ENCODE assay signal across 1 cellular context in the genomic region with DNA sequence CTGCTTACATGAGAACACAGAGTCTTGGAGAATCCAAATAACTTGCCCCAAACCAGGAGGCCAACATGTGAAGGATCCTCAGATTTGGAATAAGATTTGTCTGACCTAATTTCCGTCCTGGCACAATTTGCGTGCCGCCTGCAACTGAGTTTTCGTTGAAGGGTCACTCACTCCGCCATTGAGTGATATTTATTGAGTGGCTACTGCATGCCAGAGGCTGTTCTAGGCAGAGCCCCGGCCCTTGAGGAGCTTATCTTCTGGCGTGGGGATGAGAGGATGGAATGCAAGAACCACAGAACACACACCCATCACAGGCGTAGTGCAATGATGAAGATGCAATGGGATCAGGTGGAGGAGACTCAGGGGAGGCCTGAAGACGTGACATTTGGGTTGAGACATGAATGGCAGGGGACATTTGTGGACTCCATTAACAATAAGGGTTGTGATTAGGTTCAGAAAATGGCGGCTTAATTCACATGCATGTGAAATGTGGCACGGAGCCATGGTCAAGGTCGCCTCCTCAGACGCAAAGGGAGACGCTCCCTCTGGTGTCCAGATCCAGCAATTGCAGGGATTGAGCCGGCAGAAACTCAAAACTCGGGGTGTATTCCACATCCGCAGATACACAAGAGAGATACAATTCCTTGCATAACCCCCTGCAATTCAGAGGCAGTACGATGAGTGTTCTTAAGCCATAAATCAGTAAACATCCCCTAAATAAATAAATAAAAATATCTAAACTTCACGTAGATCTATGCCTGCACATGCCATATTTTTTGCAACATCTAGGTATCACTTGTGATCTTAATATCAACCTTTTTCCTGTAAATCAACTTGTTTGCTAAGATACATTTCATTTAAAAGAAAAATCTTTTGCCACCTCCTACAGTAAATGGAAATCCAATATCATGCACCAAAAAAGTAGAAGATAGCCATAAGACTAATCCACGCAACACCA.
TF ChIP-seq lines count a peak whose summit lies in the region.

No MANE protein-coding gene starts in this region.

TF ChIP-seq in GM12878, 131 proteins besides CTCF, POLR2A, EP300 and RAD21 (continued from another document and continues in another):
- TF ChIP-seq, protein P1, sequence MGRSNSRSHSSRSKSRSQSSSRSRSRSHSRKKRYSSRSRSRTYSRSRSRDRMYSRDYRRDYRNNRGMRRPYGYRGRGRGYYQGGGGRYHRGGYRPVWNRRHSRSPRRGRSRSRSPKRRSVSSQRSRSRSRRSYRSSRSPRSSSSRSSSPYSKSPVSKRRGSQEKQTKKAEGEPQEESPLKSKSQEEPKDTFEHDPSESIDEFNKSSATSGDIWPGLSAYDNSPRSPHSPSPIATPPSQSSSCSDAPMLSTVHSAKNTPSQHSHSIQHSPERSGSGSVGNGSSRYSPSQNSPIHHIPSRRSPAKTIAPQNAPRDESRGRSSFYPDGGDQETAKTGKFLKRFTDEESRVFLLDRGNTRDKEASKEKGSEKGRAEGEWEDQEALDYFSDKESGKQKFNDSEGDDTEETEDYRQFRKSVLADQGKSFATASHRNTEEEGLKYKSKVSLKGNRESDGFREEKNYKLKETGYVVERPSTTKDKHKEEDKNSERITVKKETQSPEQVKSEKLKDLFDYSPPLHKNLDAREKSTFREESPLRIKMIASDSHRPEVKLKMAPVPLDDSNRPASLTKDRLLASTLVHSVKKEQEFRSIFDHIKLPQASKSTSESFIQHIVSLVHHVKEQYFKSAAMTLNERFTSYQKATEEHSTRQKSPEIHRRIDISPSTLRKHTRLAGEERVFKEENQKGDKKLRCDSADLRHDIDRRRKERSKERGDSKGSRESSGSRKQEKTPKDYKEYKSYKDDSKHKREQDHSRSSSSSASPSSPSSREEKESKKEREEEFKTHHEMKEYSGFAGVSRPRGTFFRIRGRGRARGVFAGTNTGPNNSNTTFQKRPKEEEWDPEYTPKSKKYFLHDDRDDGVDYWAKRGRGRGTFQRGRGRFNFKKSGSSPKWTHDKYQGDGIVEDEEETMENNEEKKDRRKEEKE (IDR thresholded peaks at IDR 0.05), result no peak
- no peak for TF ChIP-seq SPI1 (IDR thresholded peaks at IDR 0.05; ENCODE audit: borderline replicate concordance, insufficient read depth, low read depth, low read length)
- 0 out of 2 replicates have a peak, but pooled peaks have one; percentile 42 for TF ChIP-seq CHD2 (IDR thresholded peaks at IDR 0.05; ENCODE audit: borderline replicate concordance, low read depth, low read length)
- no peak for TF ChIP-seq BACH1 (IDR thresholded peaks at IDR 0.05; ENCODE audit: borderline replicate concordance)
- no peak for TF ChIP-seq ZNF622 (IDR thresholded peaks at IDR 0.05)
- no peak for TF ChIP-seq MYB (IDR thresholded peaks at IDR 0.05; ENCODE audit: borderline replicate concordance, low read depth, low read length)
- TF ChIP-seq TCF3 (IDR thresholded peaks at IDR 0.05; ENCODE audit: borderline replicate concordance, insufficient read depth, low read depth, low read length), result no peak
- no peak for TF ChIP-seq TCF7 (IDR thresholded peaks at IDR 0.05; ENCODE audit: borderline replicate concordance)
- TF ChIP-seq NR2C1 (IDR thresholded peaks at IDR 0.05), result no peak
- no peak for TF ChIP-seq PAX5 (IDR thresholded peaks at IDR 0.05; ENCODE audit: borderline replicate concordance, low read depth, low read length)
- no peak for TF ChIP-seq HCFC1 (IDR thresholded peaks at IDR 0.05; ENCODE audit: low read length)
- no peak for TF ChIP-seq JUND (IDR thresholded peaks at IDR 0.05; ENCODE audit: low read depth, low read length)
- TF ChIP-seq NFIC (IDR thresholded peaks at IDR 0.05; ENCODE audit: low read depth, low read length), result no peak
- no peak for TF ChIP-seq SREBF1 (IDR thresholded peaks at IDR 0.05; ENCODE audit: low read length)
- TF ChIP-seq SMARCA5 (IDR thresholded peaks at IDR 0.05), result peak; percentile 50; the same call in 1 of the 2 replicates
- no peak for TF ChIP-seq PML (IDR thresholded peaks at IDR 0.05; ENCODE audit: low read length)
- TF ChIP-seq, protein P2, sequence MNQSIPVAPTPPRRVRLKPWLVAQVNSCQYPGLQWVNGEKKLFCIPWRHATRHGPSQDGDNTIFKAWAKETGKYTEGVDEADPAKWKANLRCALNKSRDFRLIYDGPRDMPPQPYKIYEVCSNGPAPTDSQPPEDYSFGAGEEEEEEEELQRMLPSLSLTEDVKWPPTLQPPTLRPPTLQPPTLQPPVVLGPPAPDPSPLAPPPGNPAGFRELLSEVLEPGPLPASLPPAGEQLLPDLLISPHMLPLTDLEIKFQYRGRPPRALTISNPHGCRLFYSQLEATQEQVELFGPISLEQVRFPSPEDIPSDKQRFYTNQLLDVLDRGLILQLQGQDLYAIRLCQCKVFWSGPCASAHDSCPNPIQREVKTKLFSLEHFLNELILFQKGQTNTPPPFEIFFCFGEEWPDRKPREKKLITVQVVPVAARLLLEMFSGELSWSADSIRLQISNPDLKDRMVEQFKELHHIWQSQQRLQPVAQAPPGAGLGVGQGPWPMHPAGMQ (IDR thresholded peaks at IDR 0.05; ENCODE audit: borderline replicate concordance), result no peak
- no peak for TF ChIP-seq ZSCAN29 (IDR thresholded peaks at IDR 0.05)
- no peak for TF ChIP-seq FOS (IDR thresholded peaks at IDR 0.05; ENCODE audit: borderline replicate concordance, extremely low read depth, insufficient read length)
- TF ChIP-seq SMAD5 (IDR thresholded peaks at IDR 0.05; ENCODE audit: low read depth), result no peak
- no peak for TF ChIP-seq KLF5 (IDR thresholded peaks at IDR 0.05; ENCODE audit: partially characterized antibody)
- TF ChIP-seq, protein P3, sequence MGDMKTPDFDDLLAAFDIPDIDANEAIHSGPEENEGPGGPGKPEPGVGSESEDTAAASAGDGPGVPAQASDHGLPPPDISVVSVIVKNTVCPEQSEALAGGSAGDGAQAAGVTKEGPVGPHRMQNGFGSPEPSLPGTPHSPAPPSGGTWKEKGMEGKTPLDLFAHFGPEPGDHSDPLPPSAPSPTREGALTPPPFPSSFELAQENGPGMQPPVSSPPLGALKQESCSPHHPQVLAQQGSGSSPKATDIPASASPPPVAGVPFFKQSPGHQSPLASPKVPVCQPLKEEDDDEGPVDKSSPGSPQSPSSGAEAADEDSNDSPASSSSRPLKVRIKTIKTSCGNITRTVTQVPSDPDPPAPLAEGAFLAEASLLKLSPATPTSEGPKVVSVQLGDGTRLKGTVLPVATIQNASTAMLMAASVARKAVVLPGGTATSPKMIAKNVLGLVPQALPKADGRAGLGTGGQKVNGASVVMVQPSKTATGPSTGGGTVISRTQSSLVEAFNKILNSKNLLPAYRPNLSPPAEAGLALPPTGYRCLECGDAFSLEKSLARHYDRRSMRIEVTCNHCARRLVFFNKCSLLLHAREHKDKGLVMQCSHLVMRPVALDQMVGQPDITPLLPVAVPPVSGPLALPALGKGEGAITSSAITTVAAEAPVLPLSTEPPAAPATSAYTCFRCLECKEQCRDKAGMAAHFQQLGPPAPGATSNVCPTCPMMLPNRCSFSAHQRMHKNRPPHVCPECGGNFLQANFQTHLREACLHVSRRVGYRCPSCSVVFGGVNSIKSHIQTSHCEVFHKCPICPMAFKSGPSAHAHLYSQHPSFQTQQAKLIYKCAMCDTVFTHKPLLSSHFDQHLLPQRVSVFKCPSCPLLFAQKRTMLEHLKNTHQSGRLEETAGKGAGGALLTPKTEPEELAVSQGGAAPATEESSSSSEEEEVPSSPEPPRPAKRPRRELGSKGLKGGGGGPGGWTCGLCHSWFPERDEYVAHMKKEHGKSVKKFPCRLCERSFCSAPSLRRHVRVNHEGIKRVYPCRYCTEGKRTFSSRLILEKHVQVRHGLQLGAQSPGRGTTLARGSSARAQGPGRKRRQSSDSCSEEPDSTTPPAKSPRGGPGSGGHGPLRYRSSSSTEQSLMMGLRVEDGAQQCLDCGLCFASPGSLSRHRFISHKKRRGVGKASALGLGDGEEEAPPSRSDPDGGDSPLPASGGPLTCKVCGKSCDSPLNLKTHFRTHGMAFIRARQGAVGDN (IDR thresholded peaks at IDR 0.05), result peak; percentile 56; the same call in 1 of the 2 replicates
- TF ChIP-seq ASH2L (IDR thresholded peaks at IDR 0.05; ENCODE audit: borderline replicate concordance, low read depth), result no peak
- TF ChIP-seq, protein P4, sequence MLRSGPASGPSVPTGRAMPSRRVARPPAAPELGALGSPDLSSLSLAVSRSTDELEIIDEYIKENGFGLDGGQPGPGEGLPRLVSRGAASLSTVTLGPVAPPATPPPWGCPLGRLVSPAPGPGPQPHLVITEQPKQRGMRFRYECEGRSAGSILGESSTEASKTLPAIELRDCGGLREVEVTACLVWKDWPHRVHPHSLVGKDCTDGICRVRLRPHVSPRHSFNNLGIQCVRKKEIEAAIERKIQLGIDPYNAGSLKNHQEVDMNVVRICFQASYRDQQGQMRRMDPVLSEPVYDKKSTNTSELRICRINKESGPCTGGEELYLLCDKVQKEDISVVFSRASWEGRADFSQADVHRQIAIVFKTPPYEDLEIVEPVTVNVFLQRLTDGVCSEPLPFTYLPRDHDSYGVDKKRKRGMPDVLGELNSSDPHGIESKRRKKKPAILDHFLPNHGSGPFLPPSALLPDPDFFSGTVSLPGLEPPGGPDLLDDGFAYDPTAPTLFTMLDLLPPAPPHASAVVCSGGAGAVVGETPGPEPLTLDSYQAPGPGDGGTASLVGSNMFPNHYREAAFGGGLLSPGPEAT (IDR thresholded peaks at IDR 0.05; ENCODE audit: low read depth), result peak; percentile 29; the same call in 1 of the 2 replicates
- TF ChIP-seq, protein P5, sequence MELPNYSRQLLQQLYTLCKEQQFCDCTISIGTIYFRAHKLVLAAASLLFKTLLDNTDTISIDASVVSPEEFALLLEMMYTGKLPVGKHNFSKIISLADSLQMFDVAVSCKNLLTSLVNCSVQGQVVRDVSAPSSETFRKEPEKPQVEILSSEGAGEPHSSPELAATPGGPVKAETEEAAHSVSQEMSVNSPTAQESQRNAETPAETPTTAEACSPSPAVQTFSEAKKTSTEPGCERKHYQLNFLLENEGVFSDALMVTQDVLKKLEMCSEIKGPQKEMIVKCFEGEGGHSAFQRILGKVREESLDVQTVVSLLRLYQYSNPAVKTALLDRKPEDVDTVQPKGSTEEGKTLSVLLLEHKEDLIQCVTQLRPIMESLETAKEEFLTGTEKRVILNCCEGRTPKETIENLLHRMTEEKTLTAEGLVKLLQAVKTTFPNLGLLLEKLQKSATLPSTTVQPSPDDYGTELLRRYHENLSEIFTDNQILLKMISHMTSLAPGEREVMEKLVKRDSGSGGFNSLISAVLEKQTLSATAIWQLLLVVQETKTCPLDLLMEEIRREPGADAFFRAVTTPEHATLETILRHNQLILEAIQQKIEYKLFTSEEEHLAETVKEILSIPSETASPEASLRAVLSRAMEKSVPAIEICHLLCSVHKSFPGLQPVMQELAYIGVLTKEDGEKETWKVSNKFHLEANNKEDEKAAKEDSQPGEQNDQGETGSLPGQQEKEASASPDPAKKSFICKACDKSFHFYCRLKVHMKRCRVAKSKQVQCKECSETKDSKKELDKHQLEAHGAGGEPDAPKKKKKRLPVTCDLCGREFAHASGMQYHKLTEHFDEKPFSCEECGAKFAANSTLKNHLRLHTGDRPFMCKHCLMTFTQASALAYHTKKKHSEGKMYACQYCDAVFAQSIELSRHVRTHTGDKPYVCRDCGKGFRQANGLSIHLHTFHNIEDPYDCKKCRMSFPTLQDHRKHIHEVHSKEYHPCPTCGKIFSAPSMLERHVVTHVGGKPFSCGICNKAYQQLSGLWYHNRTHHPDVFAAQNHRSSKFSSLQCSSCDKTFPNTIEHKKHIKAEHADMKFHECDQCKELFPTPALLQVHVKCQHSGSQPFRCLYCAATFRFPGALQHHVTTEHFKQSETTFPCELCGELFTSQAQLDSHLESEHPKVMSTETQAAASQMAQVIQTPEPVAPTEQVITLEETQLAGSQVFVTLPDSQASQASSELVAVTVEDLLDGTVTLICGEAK (IDR thresholded peaks at IDR 0.05; ENCODE audit: borderline replicate concordance), result no peak
- no peak for TF ChIP-seq IKZF1 (conservative IDR thresholded peaks at IDR 0.05)
- no peak for TF ChIP-seq SUPT20H (IDR thresholded peaks at IDR 0.05; ENCODE audit: borderline replicate concordance, control insufficient read depth, low read depth, low read length)
- TF ChIP-seq, protein P6, sequence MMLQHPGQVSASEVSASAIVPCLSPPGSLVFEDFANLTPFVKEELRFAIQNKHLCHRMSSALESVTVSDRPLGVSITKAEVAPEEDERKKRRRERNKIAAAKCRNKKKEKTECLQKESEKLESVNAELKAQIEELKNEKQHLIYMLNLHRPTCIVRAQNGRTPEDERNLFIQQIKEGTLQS (IDR thresholded peaks at IDR 0.05; ENCODE audit: borderline replicate concordance, extremely low read depth, low read depth, low read length), result no peak
- no peak for TF ChIP-seq RAD51 (IDR thresholded peaks at IDR 0.05)
- TF ChIP-seq EED (IDR thresholded peaks at IDR 0.05; ENCODE audit: low read depth), result no peak
- no peak for TF ChIP-seq BRCA1 (IDR thresholded peaks at IDR 0.05; ENCODE audit: low read depth, low read length)
- TF ChIP-seq ZZZ3 (IDR thresholded peaks at IDR 0.05; ENCODE audit: control insufficient read depth, insufficient read length, low read depth), result no peak
- TF ChIP-seq DPF2 (IDR thresholded peaks at IDR 0.05), result 0 out of 2 replicates have a peak, but pooled peaks have one; percentile 26
- TF ChIP-seq CEBPB (IDR thresholded peaks at IDR 0.05; ENCODE audit: borderline replicate concordance in 1 of 2, low read depth in 2 of 2, low read length in 2 of 2), result no peak
- TF ChIP-seq GABPA (IDR thresholded peaks at IDR 0.05; ENCODE audit: low read depth), result no peak
- TF ChIP-seq SP1 (IDR thresholded peaks at IDR 0.05; ENCODE audit: low read depth, low read length), result no peak
- TF ChIP-seq, protein P7, sequence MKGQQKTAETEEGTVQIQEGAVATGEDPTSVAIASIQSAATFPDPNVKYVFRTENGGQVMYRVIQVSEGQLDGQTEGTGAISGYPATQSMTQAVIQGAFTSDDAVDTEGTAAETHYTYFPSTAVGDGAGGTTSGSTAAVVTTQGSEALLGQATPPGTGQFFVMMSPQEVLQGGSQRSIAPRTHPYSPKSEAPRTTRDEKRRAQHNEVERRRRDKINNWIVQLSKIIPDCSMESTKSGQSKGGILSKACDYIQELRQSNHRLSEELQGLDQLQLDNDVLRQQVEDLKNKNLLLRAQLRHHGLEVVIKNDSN (IDR thresholded peaks at IDR 0.05; ENCODE audit: borderline replicate concordance, extremely low read length, insufficient read depth, low read depth, low read length), result no peak
- TF ChIP-seq, protein P8, sequence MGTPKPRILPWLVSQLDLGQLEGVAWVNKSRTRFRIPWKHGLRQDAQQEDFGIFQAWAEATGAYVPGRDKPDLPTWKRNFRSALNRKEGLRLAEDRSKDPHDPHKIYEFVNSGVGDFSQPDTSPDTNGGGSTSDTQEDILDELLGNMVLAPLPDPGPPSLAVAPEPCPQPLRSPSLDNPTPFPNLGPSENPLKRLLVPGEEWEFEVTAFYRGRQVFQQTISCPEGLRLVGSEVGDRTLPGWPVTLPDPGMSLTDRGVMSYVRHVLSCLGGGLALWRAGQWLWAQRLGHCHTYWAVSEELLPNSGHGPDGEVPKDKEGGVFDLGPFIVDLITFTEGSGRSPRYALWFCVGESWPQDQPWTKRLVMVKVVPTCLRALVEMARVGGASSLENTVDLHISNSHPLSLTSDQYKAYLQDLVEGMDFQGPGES (IDR thresholded peaks at IDR 0.05), result no peak
- peak; percentile 53; the same call in 1 of the 2 replicates for TF ChIP-seq MXI1 (IDR thresholded peaks at IDR 0.05; ENCODE audit: low read depth, low read length)
- TF ChIP-seq LARP7 (IDR thresholded peaks at IDR 0.05), result 0 out of 2 replicates have a peak, but pooled peaks have one; percentile 25
